Comparison of ENCODE assay signal across 19 cellular contexts in the genomic region with DNA sequence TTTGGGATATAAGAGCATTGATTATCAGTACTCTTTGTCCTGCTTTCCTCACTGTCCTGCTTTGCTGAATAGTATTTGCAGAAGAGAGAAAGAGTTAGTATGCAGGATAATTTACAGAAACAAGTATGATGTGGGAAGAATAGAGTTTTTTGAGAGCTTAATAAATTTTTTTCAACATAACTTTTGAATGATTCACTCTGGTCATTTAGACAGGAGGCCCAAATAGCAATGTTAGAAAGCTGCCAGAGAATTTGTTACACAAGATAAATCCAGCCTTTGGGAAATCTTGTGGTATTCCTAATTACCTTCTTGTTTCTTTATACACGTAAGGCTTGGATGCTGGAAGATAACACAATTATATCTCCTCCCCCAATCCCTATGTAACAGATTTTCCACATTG.
DNase-seq lines count a peak whose midpoint lies in the region; ATAC-seq and TF ChIP-seq lines count a peak whose summit lies in the region.
"Had no signal": no experiment of that assay in that cellular context is flagged by ENCODE, and none has a peak within 500 bp of the region (broad histone marks: within the 10 kb centered on the region; RNA-seq: fewer than 3 reads in every experiment).

No MANE protein-coding gene starts in this region.

- no peak overlapping the region for H3K4me3 Mint-ChIP-seq in HFFc6
- H3K4me3 Mint-ChIP-seq: activated naive CD8-positive, alpha-beta T cell treated with anti-CD3 and anti-CD28 coated beads, Interleukin-2, amount 10 ng/mL, durations not matched to agents 7 days and 5 days; naive thymus-derived CD8-positive, alpha-beta T cell had no signal

- no peak for ATAC-seq in HG03460 (IDR thresholded peaks at IDR 0.05; ENCODE audit: unreplicated experiment)
- ATAC-seq: A549; gastroesophageal sphincter; naive thymus-derived CD8-positive, alpha-beta T cell; stimulated activated naive CD8-positive, alpha-beta T cell treated with anti-CD3 and anti-CD28 coated beads, Interleukin-15, Interleukin-2, amounts not matched to agents 100 U/mL and 50 U/mL, for 24 hours had no signal

- H3K4me1 Mint-ChIP-seq in HFFc6 (ENCODE audit: low read depth), result no peaks in the 10 kb centered on the region
- H3K4me1 Mint-ChIP-seq: activated naive CD8-positive, alpha-beta T cell treated with anti-CD3 and anti-CD28 coated beads, Interleukin-2, amount 10 ng/mL, durations not matched to agents 7 days and 5 days; naive thymus-derived CD8-positive, alpha-beta T cell had no signal

- H3K27me3 Mint-ChIP-seq in HFFc6 (ENCODE audit: insufficient read depth), result no peaks in the 10 kb centered on the region
- H3K27me3 Mint-ChIP-seq: activated naive CD8-positive, alpha-beta T cell treated with anti-CD3 and anti-CD28 coated beads, Interleukin-2, amount 10 ng/mL, durations not matched to agents 7 days and 5 days; naive thymus-derived CD8-positive, alpha-beta T cell had no signal

- peaks cover 21% of the 10 kb centered on the region for H3K9me3 Mint-ChIP-seq in HFFc6
- H3K9me3 Mint-ChIP-seq: activated naive CD8-positive, alpha-beta T cell treated with anti-CD3 and anti-CD28 coated beads, Interleukin-2, amount 10 ng/mL, durations not matched to agents 7 days and 5 days had no signal

- in situ Hi-C loops in brain microvascular endothelial cell (cut with HindIII; ENCODE audit: low pct_ligation_motif_present, low sequenced_read_pairs), result no loop called here

- no peak overlapping the region for H3K27ac Mint-ChIP-seq in HFFc6
- H3K27ac Mint-ChIP-seq: activated naive CD8-positive, alpha-beta T cell treated with anti-CD3 and anti-CD28 coated beads, Interleukin-2, amount 10 ng/mL, durations not matched to agents 7 days and 5 days; naive thymus-derived CD8-positive, alpha-beta T cell had no signal

- H3K36me3 Mint-ChIP-seq in HFFc6 (ENCODE audit: low read depth), result no peaks in the 10 kb centered on the region
- H3K36me3 Mint-ChIP-seq: activated naive CD8-positive, alpha-beta T cell treated with anti-CD3 and anti-CD28 coated beads, Interleukin-2, amount 10 ng/mL, durations not matched to agents 7 days and 5 days had no signal

- no peaks in the 10 kb centered on the region for H3K9me3 ChIP-seq in SJCRH30 (replicated peaks)
- H3K9me3 ChIP-seq: A549, gastroesophageal sphincter, prostate gland, upper lobe of left lung had no signal

- peak; percentile 2 for DNase-seq in HFFc6
- peak; percentile 25 for DNase-seq in brain microvascular endothelial cell
- peak; percentile 21 for DNase-seq in kidney epithelial cell (ENCODE audit: low read depth)
- DNase-seq in activated naive CD4-positive, alpha-beta T cell treated with Interleukin-2 at 50 U/mL for 16 hours, result no peak
- DNase-seq in NCI-H1436 (lab: John Stamatoyannopoulos, UW), result no peak
- DNase-seq in SJCRH30, result no peak
- DNase-seq: activated CD4-positive, alpha-beta T cell treated with anti-CD3 and anti-CD28 coated beads, Interleukin-2, amount 50 U/mL, for 4 hours; activated naive CD8-positive, alpha-beta T cell treated with anti-CD3 and anti-CD28 coated beads, Interleukin-2, amount 10 ng/mL, durations not matched to agents 7 days and 5 days; activated T-cell treated with anti-CD3 and anti-CD28 coated beads, Interleukin-2, amount 50 U/mL, for 48 hours; naive thymus-derived CD8-positive, alpha-beta T cell; NCI-H510A; stimulated activated CD4-positive, alpha-beta T cell treated with anti-CD3 and anti-CD28 coated beads, Interleukin-15, amount 100 ng/mL, for 24 hours; stimulated activated naive CD8-positive, alpha-beta T cell treated with anti-CD3 and anti-CD28 coated beads, Interleukin-15, Interleukin-2, amounts not matched to agents 100 U/mL and 50 U/mL, for 24 hours; upper lobe of left lung had no signal

- peaks cover 16% of the 10 kb centered on the region for H3K4me1 ChIP-seq in ACC112 (ENCODE audit: control insufficient read depth, insufficient read depth, low read length, unreplicated experiment)
- no peaks in the 10 kb centered on the region for H3K4me1 ChIP-seq in SJCRH30
- H3K4me1 ChIP-seq: A549, gastroesophageal sphincter, prostate gland, upper lobe of left lung had no signal

- H3K4me3 ChIP-seq in ACC112 (ENCODE audit: low read depth, low read length) (no peak overlapping the region), brain microvascular endothelial cell (ENCODE audit: low read depth, low read length) (no peak overlapping the region), kidney epithelial cell (ENCODE audit: low read depth, low read length) (no peak overlapping the region), SJCRH30 (no peak overlapping the region)
- H3K4me3 ChIP-seq: A549, gastroesophageal sphincter, prostate gland, upper lobe of left lung had no signal

- no peaks in the 10 kb centered on the region for H3K36me3 ChIP-seq in ACC112 (ENCODE audit: insufficient read depth, low read length)
- H3K36me3 ChIP-seq in brain microvascular endothelial cell (replicated peaks), result no peaks in the 10 kb centered on the region
- H3K36me3 ChIP-seq in kidney epithelial cell (ENCODE audit: control insufficient read depth, insufficient read depth, low read length), result no peaks in the 10 kb centered on the region
- no peaks in the 10 kb centered on the region for H3K36me3 ChIP-seq in SJCRH30
- H3K36me3 ChIP-seq: gastroesophageal sphincter, prostate gland, upper lobe of left lung had no signal

- H3K27ac ChIP-seq in ACC112 (ENCODE audit: low read depth, low read length), result no peak overlapping the region
- H3K27ac ChIP-seq in brain microvascular endothelial cell, result no peak overlapping the region
- no peak overlapping the region for H3K27ac ChIP-seq in SJCRH30
- H3K27ac ChIP-seq: A549, gastroesophageal sphincter, prostate gland, upper lobe of left lung had no signal

- H3K27me3 ChIP-seq in ACC112 (ENCODE audit: insufficient read depth, low read length) (no peaks in the 10 kb centered on the region), brain microvascular endothelial cell (replicated peaks) (no peaks in the 10 kb centered on the region), kidney epithelial cell (ENCODE audit: control insufficient read depth, insufficient read depth, low read length) (no peaks in the 10 kb centered on the region), SJCRH30 (no peaks in the 10 kb centered on the region)
- H3K27me3 ChIP-seq: gastroesophageal sphincter, upper lobe of left lung had no signal

- peak overlapping the region; percentile 76 for H2AFZ ChIP-seq in ACC112 (ENCODE audit: low read length, unreplicated experiment)

- TF ChIP-seq CTCF in HFFc6 (IDR thresholded peaks at IDR 0.05), result no peak
- no peak for TF ChIP-seq CTCF in brain microvascular endothelial cell (IDR thresholded peaks at IDR 0.05; ENCODE audit: low read depth, low read length, missing control alignments)
- TF ChIP-seq CTCF in kidney epithelial cell (IDR thresholded peaks at IDR 0.05; ENCODE audit: insufficient read depth, low read length, poor library complexity, severe bottlenecking), result no peak

- H3K79me2 ChIP-seq in ACC112 (ENCODE audit: control insufficient read depth, insufficient read depth, low read length, unreplicated experiment), result no peaks in the 10 kb centered on the region

Comparison
In these comparisons a context has a peak if more than half of its experiments do, and no peak if none do; other contexts are left out.
1. DNase-seq: peak in HFFc6 (single experiment), brain microvascular endothelial cell (single experiment) and kidney epithelial cell (single experiment); none in activated naive CD4-positive, alpha-beta T cell treated with Interleukin-2 at 50 U/mL for 16 hours (single experiment), NCI-H1436 (single experiment) and SJCRH30 (0 of 2).